ENCODE assay signal across 3 cellular contexts in genomic region chr2:21047161-21048009, GRCh38.
TF ChIP-seq lines count a peak whose summit lies in the region.

No MANE protein-coding gene starts in this region.

TF ChIP-seq in IMR-90, 13 proteins besides CTCF, POLR2A, EP300 and RAD21:
- no peak for TF ChIP-seq SMC3 (IDR thresholded peaks at IDR 0.05; ENCODE audit: low read depth, low read length)
- TF ChIP-seq BHLHE40 (IDR thresholded peaks at IDR 0.05; ENCODE audit: low read depth, low read length): peak; percentile 71
TF ChIP-seq in IMR-90: peak in this region for 1.

TF ChIP-seq in H1, 55 proteins besides CTCF, POLR2A, EP300 and RAD21:
- TF ChIP-seq POU5F1 (IDR thresholded peaks at IDR 0.05; ENCODE audit: low read depth, low read length) (no peak), CHD1 (IDR thresholded peaks at IDR 0.05; ENCODE audit: low read depth, low read length) (no peak), MAX (IDR thresholded peaks at IDR 0.05) (no peak), CHD7 (IDR thresholded peaks at IDR 0.05; ENCODE audit: insufficient replicate concordance, low read length) (no peak), HDAC2 (IDR thresholded peaks at IDR 0.05; ENCODE audit: borderline replicate concordance in 1 of 2, low read depth in 2 of 2, low read length in 2 of 2) (no peak), BRCA1 (IDR thresholded peaks at IDR 0.05; ENCODE audit: low read depth, low read length) (no peak), PHF8 (conservative IDR thresholded peaks at IDR 0.05; ENCODE audit: low read depth, low read length) (no peak), SRF (IDR thresholded peaks at IDR 0.05; ENCODE audit: low read depth, low read length) (no peak), CTBP2 (IDR thresholded peaks at IDR 0.05; ENCODE audit: borderline replicate concordance, insufficient read depth, insufficient read length, low read length) (no peak), KDM5A (IDR thresholded peaks at IDR 0.05; ENCODE audit: low read length) (no peak), CREB1 (IDR thresholded peaks at IDR 0.05) (no peak), KDM1A (IDR thresholded peaks at IDR 0.05; ENCODE audit: borderline replicate concordance, low read length) (no peak), RXRA (IDR thresholded peaks at IDR 0.05; ENCODE audit: insufficient read depth, low read depth, low read length) (no peak), MAFK (IDR thresholded peaks at IDR 0.05; ENCODE audit: low read depth, low read length) (no peak), SIX5 (IDR thresholded peaks at IDR 0.05; ENCODE audit: low read depth, low read length) (no peak), BCL11A (IDR thresholded peaks at IDR 0.05; ENCODE audit: low read depth in 2 of 2, low read length in 2 of 2) (no peak), SP2 (IDR thresholded peaks at IDR 0.05; ENCODE audit: low read length) (no peak)
TF ChIP-seq in H1: peak in this region for 0.

TF ChIP-seq in GM12891, 5 proteins besides CTCF, POLR2A, EP300 and RAD21:
- no peak for TF ChIP-seq POLR2AphosphoS5 (IDR thresholded peaks at IDR 0.05; ENCODE audit: low read depth, low read length)
- no peak for TF ChIP-seq SPI1 (IDR thresholded peaks at IDR 0.05; ENCODE audit: low read depth, low read length)
- TF ChIP-seq POU2F2 (IDR thresholded peaks at IDR 0.05; ENCODE audit: low read depth, low read length): no peak
- no peak for TF ChIP-seq TAF1 (IDR thresholded peaks at IDR 0.05; ENCODE audit: low read depth, low read length)
- no peak for TF ChIP-seq PAX5 (IDR thresholded peaks at IDR 0.05; ENCODE audit: insufficient read depth, low read length, severe bottlenecking)
